In genomic region chr5:117261948-117262606, GRCh38 we compare ENCODE assay signal across 16 cellular contexts.
"Had no signal": no experiment of that assay in that cellular context is flagged by ENCODE, and none has a peak within 500 bp of the region (broad histone marks: within the 10 kb centered on the region; RNA-seq: fewer than 3 reads in every experiment).

No MANE protein-coding gene starts in this region.

- DNase-seq: activated CD4-positive, alpha-beta T cell treated with anti-CD3 and anti-CD28 coated beads, Interleukin-2, amount 10 ng/mL, durations not matched to agents 7 days and 5 days; activated CD8-positive, alpha-beta T cell treated with anti-CD3 and anti-CD28 coated beads, Interleukin-2, amount 10 ng/mL, durations not matched to agents 7 days and 5 days; activated naive CD4-positive, alpha-beta T cell treated with anti-CD3 and anti-CD28 coated beads, Interleukin-2, amount 10 ng/mL, durations not matched to agents 7 days and 5 days; activated naive CD8-positive, alpha-beta T cell treated with anti-CD3 and anti-CD28 coated beads, Interleukin-2, amount 50 U/mL, for 24 hours; activated T-cell treated with anti-CD3 and anti-CD28 coated beads, Interleukin-2, amount 50 U/mL, for 24 hours; aorta; left cardiac atrium; mesendoderm; naive thymus-derived CD4-positive, alpha-beta T cell; stimulated activated CD8-positive, alpha-beta memory T cell treated with anti-CD3 and anti-CD28 coated beads, Interleukin-4, amount 100 ng/mL, for 48 hours; stimulated activated naive CD4-positive, alpha-beta T cell treated with Interleukin-2 at 50 U/mL for 16 hours had no signal

- H3K4me1 ChIP-seq: tibial nerve had no signal

- H3K27me3 ChIP-seq: cardiac muscle cell, tibial nerve had no signal

- FAIRE-seq: colon, urothelium cell line had no signal

- H3K36me3 ChIP-seq: cardiac muscle cell, tibial nerve had no signal

- ATAC-seq: activated CD4-positive, CD25-positive, alpha-beta regulatory T cell treated with anti-CD3 and anti-CD28 coated beads, Interleukin-2, amount 50 U/mL, for 24 hours; activated CD8-positive, alpha-beta T cell treated with anti-CD3 and anti-CD28 coated beads, Interleukin-2, amount 10 ng/mL, durations not matched to agents 7 days and 5 days; activated naive CD8-positive, alpha-beta T cell treated with anti-CD3 and anti-CD28 coated beads, Interleukin-2, amount 50 U/mL, for 24 hours; left cardiac atrium; naive thymus-derived CD4-positive, alpha-beta T cell had no signal

- H3K4me3 ChIP-seq: cardiac muscle cell, tibial nerve had no signal

- H3K27ac ChIP-seq: cardiac muscle cell, tibial nerve had no signal
